2 cellular contexts compared by ENCODE assay signal in genomic region chr11:47516155-47516554, GRCh38.
TF ChIP-seq lines count a peak whose summit lies in the region.

No MANE protein-coding gene starts in this region.

TF ChIP-seq in IMR-90, 13 proteins besides CTCF, POLR2A, EP300 and RAD21:
- TF ChIP-seq SMC3 (IDR thresholded peaks at IDR 0.05; ENCODE audit: low read depth, low read length) (no peak), RCOR1 (IDR thresholded peaks at IDR 0.05; ENCODE audit: insufficient replicate concordance, low read length) (no peak), CHD1 (IDR thresholded peaks at IDR 0.05; ENCODE audit: low read depth, low read length) (no peak), NFE2L2 (IDR thresholded peaks at IDR 0.05; ENCODE audit: low read depth, low read length) (peak; percentile 63)

TF ChIP-seq in GM12878, 131 proteins besides CTCF, POLR2A, EP300 and RAD21:
- TF ChIP-seq SP1 (IDR thresholded peaks at IDR 0.05; ENCODE audit: low read depth, low read length) (no peak), PML (IDR thresholded peaks at IDR 0.05; ENCODE audit: low read length) (no peak), JUNB (IDR thresholded peaks at IDR 0.05) (0 out of 2 replicates have a peak, but pooled peaks have one; percentile 18), EGR1 (IDR thresholded peaks at IDR 0.05; ENCODE audit: borderline replicate concordance in 1 of 2, low read depth in 2 of 2, low read length in 2 of 2) (no peak), ZSCAN29 (IDR thresholded peaks at IDR 0.05) (no peak), RUNX3 (IDR thresholded peaks at IDR 0.05; ENCODE audit: low read length) (0 out of 2 replicates have a peak, but pooled peaks have one; percentile 10), SMAD5 (IDR thresholded peaks at IDR 0.05; ENCODE audit: low read depth) (no peak), BMI1 (IDR thresholded peaks at IDR 0.05; ENCODE audit: borderline replicate concordance) (no peak), NFYA (IDR thresholded peaks at IDR 0.05; ENCODE audit: borderline replicate concordance, low read depth, low read length) (no peak)
